1 cellular context compared by ENCODE assay signal in genomic region chr17:39688475-39688835, GRCh38.
TF ChIP-seq lines count a peak whose summit lies in the region.

No MANE protein-coding gene starts in this region.

TF ChIP-seq in H1, 55 proteins besides CTCF, POLR2A, EP300 and RAD21:
- no peak for TF ChIP-seq SAP30 (IDR thresholded peaks at IDR 0.05; ENCODE audit: insufficient read depth, insufficient replicate concordance, low read length)
- 0 out of 2 replicates have a peak, but pooled peaks have one; percentile 3 for TF ChIP-seq POLR2AphosphoS5 (IDR thresholded peaks at IDR 0.05; ENCODE audit: low read depth, low read length)
- TF ChIP-seq RXRA (IDR thresholded peaks at IDR 0.05; ENCODE audit: insufficient read depth, low read depth, low read length), result no peak
- TF ChIP-seq KDM5A (IDR thresholded peaks at IDR 0.05; ENCODE audit: low read length), result no peak
